Comparison of ENCODE assay signal across 9 cellular contexts in genomic region chr5:111144352-111144930, GRCh38. TPM values are rescaled to one million over a fixed set of nuclear protein-coding genes. Genes with fewer than 3 reads are reported as not detected.
A peak's percentile ranks its signal among the peaks of the same experiment; 100 is the strongest.
DNase-seq lines count a peak whose midpoint lies in the region; ATAC-seq and TF ChIP-seq lines count a peak whose summit lies in the region.
"Had no signal": no experiment of that assay in that cellular context is flagged by ENCODE, and none has a peak within 500 bp of the region (broad histone marks: within the 10 kb centered on the region; RNA-seq: fewer than 3 reads in every experiment).

No MANE protein-coding gene starts in this region.

- DNase-seq in activated T-cell treated with anti-CD3 and anti-CD28 coated beads, Interleukin-2, amount 50 U/mL, for 72 hours: peak in 1 of 2 donors; percentile 21
- DNase-seq in activated T-cell treated with anti-CD3 and anti-CD28 coated beads, Interleukin-2, amount 50 U/mL, for 1 hour: no peak
- no peak for DNase-seq in stimulated activated naive CD8-positive, alpha-beta T cell treated with anti-CD3 and anti-CD28 coated beads, Interleukin-15, amount 100 ng/mL, for 72 hours
- DNase-seq in dorsolateral prefrontal cortex (no peak), ascending aorta (ENCODE audit: low spot score in 2 of 2) (no peak)
- no peak for DNase-seq in NK-92 treated with Interleukin-12 subunit alpha and Interleukin-12 subunit beta, amount 100 ng/mL, for 24 hours (lab: John Stamatoyannopoulos, UW)
- DNase-seq: nephron progenitor cell had no signal

- H3K9me3 Mint-ChIP-seq in activated T-cell treated with anti-CD3 and anti-CD28 coated beads, Interleukin-2, amount 50 U/mL, for 72 hours: no peaks in the 10 kb centered on the region
- no peaks in the 10 kb centered on the region for H3K9me3 Mint-ChIP-seq in stimulated activated naive CD8-positive, alpha-beta T cell treated with anti-CD3 and anti-CD28 coated beads, Interleukin-15, amount 100 ng/mL, for 72 hours
- H3K9me3 Mint-ChIP-seq: nephron progenitor cell had no signal

- H3K27ac Mint-ChIP-seq in activated T-cell treated with anti-CD3 and anti-CD28 coated beads, Interleukin-2, amount 50 U/mL, for 72 hours: no peak overlapping the region
- H3K27ac Mint-ChIP-seq in stimulated activated naive CD8-positive, alpha-beta T cell treated with anti-CD3 and anti-CD28 coated beads, Interleukin-15, amount 100 ng/mL, for 72 hours: no peak overlapping the region
- H3K27ac Mint-ChIP-seq: nephron progenitor cell had no signal

- H3K4me1 Mint-ChIP-seq in activated T-cell treated with anti-CD3 and anti-CD28 coated beads, Interleukin-2, amount 50 U/mL, for 72 hours (ENCODE audit: low read depth): peaks cover 11% of the 10 kb centered on the region
- peaks cover 13% of the 10 kb centered on the region for H3K4me1 Mint-ChIP-seq in stimulated activated naive CD8-positive, alpha-beta T cell treated with anti-CD3 and anti-CD28 coated beads, Interleukin-15, amount 100 ng/mL, for 72 hours
- H3K4me1 Mint-ChIP-seq: nephron progenitor cell had no signal

- H3K27me3 ChIP-seq in dorsolateral prefrontal cortex: no peaks in the 10 kb centered on the region
- no peaks in the 10 kb centered on the region for H3K27me3 ChIP-seq in ascending aorta

- TF ChIP-seq CTCF in dorsolateral prefrontal cortex (IDR thresholded peaks at IDR 0.05 in 54 of 56, conservative IDR thresholded peaks at IDR 0.05 in 2 of 56; ENCODE audit: low read depth in 1 of 56, partially characterized antibody in 56 of 56) (no peak), ascending aorta (IDR thresholded peaks at IDR 0.05) (no peak)

- H3K4me1 ChIP-seq in ascending aorta: no peaks in the 10 kb centered on the region

- H3K4me3 ChIP-seq in dorsolateral prefrontal cortex (no peak overlapping the region), ascending aorta (no peak overlapping the region)

- no peaks in the 10 kb centered on the region for H3K36me3 ChIP-seq in ascending aorta

- ATAC-seq in activated T-cell treated with anti-CD3 and anti-CD28 coated beads, Interleukin-2, amount 50 U/mL, for 72 hours (replicated peaks in 1 of 2): peak; percentile 76 to 83
- ATAC-seq in HG02642 (IDR thresholded peaks at IDR 0.05; ENCODE audit: poor library complexity, unreplicated experiment) (peak; percentile 95), HG03575 (IDR thresholded peaks at IDR 0.05; ENCODE audit: extremely low read depth, insufficient number of reproducible peaks, low FRiP score, unreplicated experiment) (peak; percentile 94)
- peak; percentile 87 for ATAC-seq in stimulated activated naive CD8-positive, alpha-beta T cell treated with anti-CD3 and anti-CD28 coated beads, Interleukin-15, amount 100 ng/mL, for 72 hours

- H3K36me3 Mint-ChIP-seq in activated T-cell treated with anti-CD3 and anti-CD28 coated beads, Interleukin-2, amount 50 U/mL, for 72 hours (ENCODE audit: insufficient read depth in 2 of 2): no peaks in the 10 kb centered on the region

- H3K27me3 Mint-ChIP-seq in activated T-cell treated with anti-CD3 and anti-CD28 coated beads, Interleukin-2, amount 50 U/mL, for 72 hours (ENCODE audit: low read depth): peaks cover 17% of the 10 kb centered on the region
- peaks cover 8% of the 10 kb centered on the region for H3K27me3 Mint-ChIP-seq in stimulated activated naive CD8-positive, alpha-beta T cell treated with anti-CD3 and anti-CD28 coated beads, Interleukin-15, amount 100 ng/mL, for 72 hours

- H3K27ac ChIP-seq in dorsolateral prefrontal cortex: no peak overlapping the region
- no peak overlapping the region for H3K27ac ChIP-seq in ascending aorta

- intact Hi-C loops in dorsolateral prefrontal cortex (cut with DNase I) (no loop called here), ascending aorta (cut with DNase I) (no loop called here)

- H3K4me3 Mint-ChIP-seq in activated T-cell treated with anti-CD3 and anti-CD28 coated beads, Interleukin-2, amount 50 U/mL, for 72 hours: no peak overlapping the region
- H3K4me3 Mint-ChIP-seq in stimulated activated naive CD8-positive, alpha-beta T cell treated with anti-CD3 and anti-CD28 coated beads, Interleukin-15, amount 100 ng/mL, for 72 hours: no peak overlapping the region
- H3K4me3 Mint-ChIP-seq: nephron progenitor cell had no signal

- H3K9me3 ChIP-seq in ascending aorta: no peaks in the 10 kb centered on the region

RNA-seq across cellular contexts. Expression of gene WDR36, which starts 52.3 kb away (rescaled TPM):
- 10 to 100 TPM; 34.8 to 42.4 TPM for total RNA-seq in activated T-cell treated with anti-CD3 and anti-CD28 coated beads, Interleukin-2, amount 50 U/mL, for 72 hours
- total RNA-seq in dorsolateral prefrontal cortex (10 to 100 TPM; 11.7 to 32.8 (median 20.7) TPM), ascending aorta (8.4 TPM)
